1 cellular context compared by ENCODE assay signal in genomic region chr4:174136013-174136412, GRCh38.
TF ChIP-seq lines count a peak whose summit lies in the region.

No MANE protein-coding gene starts in this region.

TF ChIP-seq in GM23338, 12 proteins besides CTCF, POLR2A, EP300 and RAD21 (continued from another document):
- no peak for TF ChIP-seq ZNF462 (CRISPR knock-in tag; IDR thresholded peaks at IDR 0.05)
- TF ChIP-seq POLR2AphosphoS5 (IDR thresholded peaks at IDR 0.05; ENCODE audit: low read depth) = no peak
- TF ChIP-seq ZNF114 (CRISPR knock-in tag; IDR thresholded peaks at IDR 0.05) = no peak
- no peak for TF ChIP-seq NANOG (IDR thresholded peaks at IDR 0.05; ENCODE audit: borderline replicate concordance)
- TF ChIP-seq EZH2 (IDR thresholded peaks at IDR 0.05; ENCODE audit: low read depth, unreplicated experiment) = no peak
- no peak for TF ChIP-seq EZH2phosphoT487 (IDR thresholded peaks at IDR 0.05; ENCODE audit: unreplicated experiment)
- TF ChIP-seq ETS1 (IDR thresholded peaks at IDR 0.05) = no peak
